ENCODE assay signal across 30 cellular contexts in the genomic region with DNA sequence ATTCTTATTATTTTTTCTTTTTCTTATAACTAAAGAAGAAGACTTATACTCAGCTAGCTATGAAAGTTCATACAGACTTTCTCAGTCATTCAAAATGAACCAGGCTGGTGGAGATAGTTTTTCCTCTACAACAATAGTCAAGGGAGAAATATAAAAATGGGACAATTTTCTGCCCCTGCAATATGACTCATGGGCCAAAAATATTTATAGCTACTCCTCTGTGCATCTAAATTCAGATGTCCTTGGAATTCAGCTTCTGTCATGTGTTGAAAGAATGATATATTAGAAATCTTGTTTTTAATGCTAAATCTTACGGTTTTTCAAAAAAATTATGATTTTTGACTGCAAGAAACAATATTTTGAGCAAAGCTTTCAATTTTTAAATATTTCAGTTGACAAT.
"Had no signal": no experiment of that assay in that cellular context is flagged by ENCODE, and none has a peak within 500 bp of the region (broad histone marks: within the 10 kb centered on the region; RNA-seq: fewer than 3 reads in every experiment).

No MANE protein-coding gene starts in this region.

- H3K27ac ChIP-seq: ascending aorta, cardiac muscle cell, SK-N-MC, WERI-Rb-1 had no signal

- H3K27me3 ChIP-seq: ascending aorta, cardiac muscle cell, MG63 had no signal

- DNase-seq: activated CD4-positive, alpha-beta T cell treated with anti-CD3 and anti-CD28 coated beads, Interleukin-2, amount 10 ng/mL, durations not matched to agents 24 days and 14 days; activated CD4-positive, alpha-beta T cell treated with anti-CD3 and anti-CD28 coated beads, Interleukin-2, amount 50 U/mL, for 4 hours; activated CD4-positive, CD25-positive, alpha-beta regulatory T cell; activated CD8-positive, alpha-beta T cell treated with anti-CD3 and anti-CD28 coated beads for 36 hours; activated effector memory CD4-positive, alpha-beta T cell treated with anti-CD3 and anti-CD28 coated beads, Interleukin-2, amount 50 U/mL, for 16 hours; activated naive CD4-positive, alpha-beta T cell; activated naive CD4-positive, alpha-beta T cell treated with anti-CD3 and anti-CD28 coated beads, Interleukin-2, amount 50 U/mL, for 16 hours; activated naive CD8-positive, alpha-beta T cell treated with anti-CD3 and anti-CD28 coated beads for 36 hours; activated T-cell treated with anti-CD3 and anti-CD28 coated beads, Interleukin-2, amount 50 U/mL, for 1 hour; activated T-cell treated with anti-CD3 and anti-CD28 coated beads, Interleukin-2, amount 50 U/mL, for 72 hours; amygdala; Karpas-422; MG63; NCI-H1048; NCI-H1105 treated with DMSO at 0.1 percent for 48 hours; NCI-H1436; NCI-H1694; NCI-H1930; NCI-H2081 treated with DMSO at 0.1 percent for 48 hours; NCI-H226; NCI-H446 treated with DMSO at 0.1 percent for 48 hours; NCI-H524; NCI-H69; Right ventricle myocardium superior; T1000; WERI-Rb-1 had no signal

- H3K4me3 ChIP-seq: ascending aorta, cardiac muscle cell, MG63, SK-N-MC had no signal

- H3K36me3 ChIP-seq: ascending aorta, cardiac muscle cell, MG63, WERI-Rb-1 had no signal

- ATAC-seq: activated CD8-positive, alpha-beta T cell treated with anti-CD3 and anti-CD28 coated beads for 36 hours; activated T-cell treated with anti-CD3 and anti-CD28 coated beads, Interleukin-2, amount 50 U/mL, for 72 hours; activated T-helper 17 cell treated with anti-CD3 and anti-CD28 coated beads, Interleukin-2, amount 50 U/mL, for 72 hours had no signal

- H3K4me1 ChIP-seq: ascending aorta had no signal

- H3K9me3 ChIP-seq: ascending aorta, MG63 had no signal
